In genomic region chr2:88927142-88927541, GRCh38 we compare ENCODE assay signal across 20 cellular contexts.
DNase-seq lines count a peak whose midpoint lies in the region; ATAC-seq and TF ChIP-seq lines count a peak whose summit lies in the region.
"Had no signal": no experiment of that assay in that cellular context is flagged by ENCODE, and none has a peak within 500 bp of the region (broad histone marks: within the 10 kb centered on the region; RNA-seq: fewer than 3 reads in every experiment).

No MANE protein-coding gene starts in this region.

- DNase-seq in activated CD4-positive, alpha-beta T cell treated with anti-CD3 and anti-CD28 coated beads, Interleukin-2, amount 10 ng/mL, durations not matched to agents 24 days and 14 days = peak; percentile 12
- no peak for DNase-seq in activated CD4-positive, alpha-beta T cell treated with anti-CD3 and anti-CD28 coated beads for 36 hours
- DNase-seq in cardiac muscle cell (ENCODE audit: low read depth in 1 of 2, low spot score in 1 of 2) (peak in 1 of 2 donors; percentile 37), cardiac septum (ENCODE audit: low spot score) (no peak), osteoblast (ENCODE audit: insufficient read length, low spot score, missing footprints) (peak; percentile 48), stomach (no peak)
- DNase-seq: CD4-positive, CD25-positive, alpha-beta regulatory T cell; CD8-positive, alpha-beta memory T cell; DMS 273 treated with DMSO at 0.1 percent for 48 hours; DMS79; EL; GDM1; GM23248; H7; HCEC 1CT had no signal

- H3K27me3 ChIP-seq in cardiac muscle cell (no peaks in the 10 kb centered on the region), osteoblast (ENCODE audit: insufficient read depth, low read length) (no peaks in the 10 kb centered on the region), stomach (no peaks in the 10 kb centered on the region)
- H3K27me3 ChIP-seq: BLaER1 had no signal

- intact Hi-C loops in activated CD4-positive, alpha-beta T cell treated with anti-CD3 and anti-CD28 coated beads, Interleukin-2, amount 10 ng/mL, durations not matched to agents 24 days and 14 days (cut with micrococcal nuclease) = no loop called here
- intact Hi-C loops in activated CD4-positive, alpha-beta T cell treated with anti-CD3 and anti-CD28 coated beads for 36 hours (cut with DNase I, micrococcal nuclease) = no loop called here
- intact Hi-C loops in cardiac septum (cut with DNase I) (no loop called here), stomach (cut with DNase I; ENCODE audit: low total_unique reads) (no loop called here)

- no peak overlapping the region for H3K4me2 ChIP-seq in osteoblast (ENCODE audit: insufficient read depth, low read length)
- H3K4me2 ChIP-seq: BLaER1 had no signal

- TF ChIP-seq EP300 in stomach (IDR thresholded peaks at IDR 0.05) = no peak

- no peaks in the 10 kb centered on the region for H3K79me2 ChIP-seq in osteoblast (ENCODE audit: insufficient read depth, low read length)

- H3K4me3 Mint-ChIP-seq in activated CD4-positive, alpha-beta T cell treated with anti-CD3 and anti-CD28 coated beads, Interleukin-2, amount 10 ng/mL, durations not matched to agents 24 days and 14 days = no peak overlapping the region
- no peak overlapping the region for H3K4me3 Mint-ChIP-seq in activated CD4-positive, alpha-beta T cell treated with anti-CD3 and anti-CD28 coated beads for 36 hours
- H3K4me3 Mint-ChIP-seq: B cell; CD4-positive, CD25-positive, alpha-beta regulatory T cell; CD8-positive, alpha-beta memory T cell had no signal

- CTCF ChIA-PET in activated CD4-positive, alpha-beta T cell treated with anti-CD3 and anti-CD28 coated beads for 36 hours (lab: Charles Lee) = no interaction called here

- 23 to 40% (median 24%) methylated on average over 1 of the region's 1 CpG for WGBS in stomach, 5 donors

- no peaks in the 10 kb centered on the region for H3K4me1 Mint-ChIP-seq in activated CD4-positive, alpha-beta T cell treated with anti-CD3 and anti-CD28 coated beads, Interleukin-2, amount 10 ng/mL, durations not matched to agents 24 days and 14 days
- no peaks in the 10 kb centered on the region for H3K4me1 Mint-ChIP-seq in activated CD4-positive, alpha-beta T cell treated with anti-CD3 and anti-CD28 coated beads for 36 hours
- H3K4me1 Mint-ChIP-seq: B cell; CD4-positive, CD25-positive, alpha-beta regulatory T cell; CD8-positive, alpha-beta memory T cell had no signal

- H2AFZ ChIP-seq in osteoblast (ENCODE audit: low read length) = no peak overlapping the region
- H2AFZ ChIP-seq: GM23248 had no signal

- H3K4me3 ChIP-seq in cardiac muscle cell = no peak overlapping the region
- no peak overlapping the region for H3K4me3 ChIP-seq in osteoblast (ENCODE audit: insufficient read depth, low read length)
- H3K4me3 ChIP-seq in stomach = no peak overlapping the region
- H3K4me3 ChIP-seq: BLaER1, GM12878, GM23248 had no signal

- H3K4me1 ChIP-seq in cardiac muscle cell (ENCODE audit: low read depth) (peaks cover 14% of the 10 kb centered on the region), osteoblast (ENCODE audit: insufficient read depth, low read length) (no peaks in the 10 kb centered on the region), stomach (no peaks in the 10 kb centered on the region)

- no peak for TF ChIP-seq POLR2A in stomach (IDR thresholded peaks at IDR 0.05)

- H3K9me3 ChIP-seq in cardiac muscle cell (ENCODE audit: low read depth) (no peaks in the 10 kb centered on the region), osteoblast (ENCODE audit: low read depth, low read length) (no peaks in the 10 kb centered on the region), stomach (no peaks in the 10 kb centered on the region)
- H3K9me3 ChIP-seq: BLaER1 had no signal

- H3K27me3 Mint-ChIP-seq in activated CD4-positive, alpha-beta T cell treated with anti-CD3 and anti-CD28 coated beads, Interleukin-2, amount 10 ng/mL, durations not matched to agents 24 days and 14 days = peaks cover 19% of the 10 kb centered on the region
- H3K27me3 Mint-ChIP-seq in activated CD4-positive, alpha-beta T cell treated with anti-CD3 and anti-CD28 coated beads for 36 hours = peaks cover 4% of the 10 kb centered on the region
- H3K27me3 Mint-ChIP-seq: B cell had no signal

- H3K36me3 ChIP-seq in cardiac muscle cell (no peaks in the 10 kb centered on the region), osteoblast (ENCODE audit: insufficient read depth, low read length) (no peaks in the 10 kb centered on the region), stomach (no peaks in the 10 kb centered on the region)
- H3K36me3 ChIP-seq: BLaER1 had no signal

- no peaks in the 10 kb centered on the region for H4K20me1 ChIP-seq in osteoblast (ENCODE audit: insufficient read depth, low read length)
- H4K20me1 ChIP-seq: BLaER1 had no signal

- POLR2A ChIA-PET in activated CD4-positive, alpha-beta T cell treated with anti-CD3 and anti-CD28 coated beads for 36 hours (lab: Charles Lee) = no interaction called here

- H3K36me3 Mint-ChIP-seq in activated CD4-positive, alpha-beta T cell treated with anti-CD3 and anti-CD28 coated beads, Interleukin-2, amount 10 ng/mL, durations not matched to agents 24 days and 14 days (ENCODE audit: low read depth) = no peaks in the 10 kb centered on the region
- H3K36me3 Mint-ChIP-seq in activated CD4-positive, alpha-beta T cell treated with anti-CD3 and anti-CD28 coated beads for 36 hours (ENCODE audit: low read depth) = no peaks in the 10 kb centered on the region
- H3K36me3 Mint-ChIP-seq: CD4-positive, CD25-positive, alpha-beta regulatory T cell; CD8-positive, alpha-beta memory T cell had no signal

- no peak overlapping the region for H3K27ac Mint-ChIP-seq in activated CD4-positive, alpha-beta T cell treated with anti-CD3 and anti-CD28 coated beads, Interleukin-2, amount 10 ng/mL, durations not matched to agents 24 days and 14 days
- no peak overlapping the region for H3K27ac Mint-ChIP-seq in activated CD4-positive, alpha-beta T cell treated with anti-CD3 and anti-CD28 coated beads for 36 hours
- H3K27ac Mint-ChIP-seq: B cell; CD8-positive, alpha-beta memory T cell had no signal

- ATAC-seq in activated CD4-positive, alpha-beta T cell treated with anti-CD3 and anti-CD28 coated beads for 36 hours = no peak
- ATAC-seq: GM12878 had no signal

- no peaks in the 10 kb centered on the region for H3K9me3 Mint-ChIP-seq in activated CD4-positive, alpha-beta T cell treated with anti-CD3 and anti-CD28 coated beads, Interleukin-2, amount 10 ng/mL, durations not matched to agents 24 days and 14 days
- no peaks in the 10 kb centered on the region for H3K9me3 Mint-ChIP-seq in activated CD4-positive, alpha-beta T cell treated with anti-CD3 and anti-CD28 coated beads for 36 hours (ENCODE audit: low read depth)
- H3K9me3 Mint-ChIP-seq: CD4-positive, CD25-positive, alpha-beta regulatory T cell; CD8-positive, alpha-beta memory T cell had no signal

- H3K27ac ChIP-seq in cardiac muscle cell = peak overlapping the region; percentile 29
- H3K27ac ChIP-seq in osteoblast (ENCODE audit: low read depth, low read length) = no peak overlapping the region
- no peak overlapping the region for H3K27ac ChIP-seq in stomach
- H3K27ac ChIP-seq: 22Rv1, BLaER1, C4-2B, GM23248 had no signal

- TF ChIP-seq CTCF in cardiac muscle cell (IDR thresholded peaks at IDR 0.05; ENCODE audit: low read depth, low read length) (no peak), osteoblast (IDR thresholded peaks at IDR 0.05; ENCODE audit: extremely low read depth, low read depth, low read length) (no peak), stomach (IDR thresholded peaks at IDR 0.05) (no peak)

Comparison
In these comparisons a context has a peak if more than half of its experiments do, and no peak if none do; other contexts are left out.
1. DNase-seq: peak in activated CD4-positive, alpha-beta T cell treated with anti-CD3 and anti-CD28 coated beads, Interleukin-2, amount 10 ng/mL, durations not matched to agents 24 days and 14 days (single experiment) and osteoblast (single experiment); none in activated CD4-positive, alpha-beta T cell treated with anti-CD3 and anti-CD28 coated beads for 36 hours (single experiment), cardiac septum (single experiment) and stomach (single experiment).